ENCODE assay signal across 8 cellular contexts in genomic region chr17:17300624-17301568, GRCh38. TPM values are rescaled to one million over a fixed set of nuclear protein-coding genes. Genes with fewer than 3 reads are reported as not detected.
A peak's percentile ranks its signal among the peaks of the same experiment; 100 is the strongest.
DNase-seq lines count a peak whose midpoint lies in the region; ATAC-seq lines count a peak whose summit lies in the region.

No MANE protein-coding gene starts in this region.

- H3K4me3 Mint-ChIP-seq in CD4-positive, CD25-positive, alpha-beta regulatory T cell = peak overlapping the region; percentile 56 to 87 (median 72)
- peak overlapping the region; percentile 32 for H3K4me3 Mint-ChIP-seq in activated CD4-positive, alpha-beta T cell treated with anti-CD3 and anti-CD28 coated beads, Interleukin-2, amount 10 ng/mL, durations not matched to agents 7 days and 5 days

- H3K9me3 ChIP-seq in CD4-positive, CD25-positive, alpha-beta regulatory T cell (ENCODE audit: control insufficient read depth in 2 of 2, low read length in 2 of 2) = no peaks in the 10 kb centered on the region
- H3K9me3 ChIP-seq in HUES6 (ENCODE audit: control insufficient read depth, insufficient read depth, low read depth, low read length) = no peaks in the 10 kb centered on the region
- no peaks in the 10 kb centered on the region for H3K9me3 ChIP-seq in mesodermal cell (ENCODE audit: control insufficient read depth, low read length)

- peak; percentile 35 to 38 for ATAC-seq in CD4-positive, CD25-positive, alpha-beta regulatory T cell (ENCODE audit: low read depth in 2 of 2)
- ATAC-seq in GM19463 (IDR thresholded peaks at IDR 0.05; ENCODE audit: unreplicated experiment) = no peak

- no peaks in the 10 kb centered on the region for H3K36me3 ChIP-seq in CD4-positive, CD25-positive, alpha-beta regulatory T cell (ENCODE audit: control insufficient read depth, insufficient read depth, low read length)
- no peaks in the 10 kb centered on the region for H3K36me3 ChIP-seq in HUES6 (ENCODE audit: control insufficient read depth, insufficient read depth, low read length)
- no peaks in the 10 kb centered on the region for H3K36me3 ChIP-seq in mesodermal cell (ENCODE audit: control insufficient read depth, insufficient read depth, low read length)

- no peaks in the 10 kb centered on the region for H3K36me3 Mint-ChIP-seq in CD4-positive, CD25-positive, alpha-beta regulatory T cell
- no peaks in the 10 kb centered on the region for H3K36me3 Mint-ChIP-seq in activated CD4-positive, alpha-beta T cell treated with anti-CD3 and anti-CD28 coated beads, Interleukin-2, amount 10 ng/mL, durations not matched to agents 7 days and 5 days (ENCODE audit: low read depth)

- H3K4me3 ChIP-seq in CD4-positive, CD25-positive, alpha-beta regulatory T cell (ENCODE audit: low read depth, low read length) = no peak overlapping the region
- H3K4me3 ChIP-seq in HUES6 (ENCODE audit: low read depth, low read length) = peak overlapping the region; percentile 80
- H3K4me3 ChIP-seq in mesodermal cell (ENCODE audit: extremely low read depth, insufficient read depth, low read length, poor library complexity, severe bottlenecking) = peak overlapping the region; percentile 56

- H3K9me3 Mint-ChIP-seq in CD4-positive, CD25-positive, alpha-beta regulatory T cell = no peaks in the 10 kb centered on the region
- H3K9me3 Mint-ChIP-seq in activated CD4-positive, alpha-beta T cell treated with anti-CD3 and anti-CD28 coated beads, Interleukin-2, amount 10 ng/mL, durations not matched to agents 7 days and 5 days = no peaks in the 10 kb centered on the region

- H3K4me1 ChIP-seq in CD4-positive, CD25-positive, alpha-beta regulatory T cell (ENCODE audit: control insufficient read depth, insufficient read depth, low read length, poor library complexity, severe bottlenecking) = peaks cover 35% of the 10 kb centered on the region
- peaks cover 21% of the 10 kb centered on the region for H3K4me1 ChIP-seq in HUES6 (ENCODE audit: control insufficient read depth, insufficient read depth, low read length)
- peaks cover 10% of the 10 kb centered on the region for H3K4me1 ChIP-seq in mesodermal cell (ENCODE audit: control insufficient read depth, insufficient read depth, low read length, poor library complexity, severe bottlenecking)

- no peaks in the 10 kb centered on the region for H3K27me3 ChIP-seq in CD4-positive, CD25-positive, alpha-beta regulatory T cell (ENCODE audit: control insufficient read depth, insufficient read depth, low read length)
- H3K27me3 ChIP-seq in HUES6 (ENCODE audit: control insufficient read depth, insufficient read depth, low read length) = peaks cover 16% of the 10 kb centered on the region

- peaks cover 4% of the 10 kb centered on the region for H3K27me3 Mint-ChIP-seq in CD4-positive, CD25-positive, alpha-beta regulatory T cell
- no peaks in the 10 kb centered on the region for H3K27me3 Mint-ChIP-seq in activated CD4-positive, alpha-beta T cell treated with anti-CD3 and anti-CD28 coated beads, Interleukin-2, amount 10 ng/mL, durations not matched to agents 7 days and 5 days

- no peak overlapping the region for H3K27ac Mint-ChIP-seq in CD4-positive, CD25-positive, alpha-beta regulatory T cell
- no peak overlapping the region for H3K27ac Mint-ChIP-seq in activated CD4-positive, alpha-beta T cell treated with anti-CD3 and anti-CD28 coated beads, Interleukin-2, amount 10 ng/mL, durations not matched to agents 7 days and 5 days

- POLR2A ChIA-PET in activated CD4-positive, alpha-beta T cell treated with anti-CD3 and anti-CD28 coated beads, Interleukin-2, amount 10 ng/mL, durations not matched to agents 7 days and 5 days (lab: Charles Lee) = no interaction called here

- CTCF ChIA-PET in activated CD4-positive, alpha-beta T cell treated with anti-CD3 and anti-CD28 coated beads, Interleukin-2, amount 10 ng/mL, durations not matched to agents 7 days and 5 days (lab: Charles Lee) = interaction anchor here (0.9 to 2.3 kb wide), 7 partner anchors 11 to 116 kb away, joined by 3 to 5 read pairs (median 3); no protein-coding TSS in a partner anchor

- H3K9ac ChIP-seq in HUES6 (ENCODE audit: low read length) = peak overlapping the region; percentile 43

- DNase-seq in CD4-positive, CD25-positive, alpha-beta regulatory T cell = peak; percentile 25 to 46 (median 28)
- peak; percentile 49 for DNase-seq in activated CD4-positive, alpha-beta T cell treated with anti-CD3 and anti-CD28 coated beads, Interleukin-2, amount 10 ng/mL, durations not matched to agents 7 days and 5 days
- DNase-seq in effector CD8-positive, alpha-beta T cell (lab: John Stamatoyannopoulos, UW) = peak; percentile 23
- peak; percentile 5 to 36 (median 29) for DNase-seq in stimulated activated naive CD4-positive, alpha-beta T cell (lab: John Stamatoyannopoulos, UW)
- DNase-seq in NCI-H524 (lab: John Stamatoyannopoulos, UW) = no peak

- H3K4me1 Mint-ChIP-seq in CD4-positive, CD25-positive, alpha-beta regulatory T cell = peaks cover 11 to 36% (median 16%) of the 10 kb centered on the region in 4 donors
- peaks cover 39% of the 10 kb centered on the region for H3K4me1 Mint-ChIP-seq in activated CD4-positive, alpha-beta T cell treated with anti-CD3 and anti-CD28 coated beads, Interleukin-2, amount 10 ng/mL, durations not matched to agents 7 days and 5 days

- H3K27ac ChIP-seq in CD4-positive, CD25-positive, alpha-beta regulatory T cell (ENCODE audit: insufficient read depth, low read length, poor library complexity, severe bottlenecking) = no peak overlapping the region
- H3K27ac ChIP-seq in HUES6 (ENCODE audit: low read depth, low read length) = no peak overlapping the region
- peak overlapping the region; percentile 80 for H3K27ac ChIP-seq in mesodermal cell (ENCODE audit: low read depth, low read length, severe bottlenecking)

- WGBS in mesodermal cell (ENCODE audit: insufficient coverage in 2 of 2), 2 experiments = 6 to 7% methylated on average over 23 to 34 of the region's 35 CpGs

RNA-seq across cellular contexts. Expression of gene NT5M, which starts 2.3 kb away (rescaled TPM):
- 3.9 TPM for total RNA-seq in CD4-positive, CD25-positive, alpha-beta regulatory T cell
- polyA plus RNA-seq in CD4-positive, CD25-positive, alpha-beta regulatory T cell = 1 to 10 TPM in 2 of 4 donors, under 1 TPM in 2; 0.75 to 2.0 (median 1.4) TPM
- 1 to 10 TPM; 5.5 to 7.6 TPM for total RNA-seq in activated CD4-positive, alpha-beta T cell treated with anti-CD3 and anti-CD28 coated beads, Interleukin-2, amount 10 ng/mL, durations not matched to agents 7 days and 5 days
- polyA plus RNA-seq in mesodermal cell (2013, experiment 1 of 2) = 7.2 TPM
- 6.8 TPM for polyA plus RNA-seq in mesodermal cell (2013, experiment 2 of 2)

RNA-seq across cellular contexts. Expression of gene COPS3, which starts 19.9 kb away (rescaled TPM):
- 92.1 TPM for total RNA-seq in CD4-positive, CD25-positive, alpha-beta regulatory T cell
- 100 to 1,000 TPM in 2 of 4 donors, 10 to 100 TPM in 2; 98.5 to 123 (median 106) TPM for polyA plus RNA-seq in CD4-positive, CD25-positive, alpha-beta regulatory T cell
- total RNA-seq in activated CD4-positive, alpha-beta T cell treated with anti-CD3 and anti-CD28 coated beads, Interleukin-2, amount 10 ng/mL, durations not matched to agents 7 days and 5 days = 100 to 1,000 TPM; 100 TPM
- 77.4 TPM for polyA plus RNA-seq in mesodermal cell (2013, experiment 1 of 2)
- polyA plus RNA-seq in mesodermal cell (2013, experiment 2 of 2) = 74.5 TPM

Comparison
In these comparisons a context has a peak if more than half of its experiments do, and no peak if none do; other contexts are left out.
1. DNase-seq: peak in CD4-positive, CD25-positive, alpha-beta regulatory T cell (3 of 3), activated CD4-positive, alpha-beta T cell treated with anti-CD3 and anti-CD28 coated beads, Interleukin-2, amount 10 ng/mL, durations not matched to agents 7 days and 5 days (single experiment), effector CD8-positive, alpha-beta T cell (single experiment) and stimulated activated naive CD4-positive, alpha-beta T cell (6 of 6); none in NCI-H524 (0 of 2).